ENCODE assay signal across 8 cellular contexts in the genomic region with DNA sequence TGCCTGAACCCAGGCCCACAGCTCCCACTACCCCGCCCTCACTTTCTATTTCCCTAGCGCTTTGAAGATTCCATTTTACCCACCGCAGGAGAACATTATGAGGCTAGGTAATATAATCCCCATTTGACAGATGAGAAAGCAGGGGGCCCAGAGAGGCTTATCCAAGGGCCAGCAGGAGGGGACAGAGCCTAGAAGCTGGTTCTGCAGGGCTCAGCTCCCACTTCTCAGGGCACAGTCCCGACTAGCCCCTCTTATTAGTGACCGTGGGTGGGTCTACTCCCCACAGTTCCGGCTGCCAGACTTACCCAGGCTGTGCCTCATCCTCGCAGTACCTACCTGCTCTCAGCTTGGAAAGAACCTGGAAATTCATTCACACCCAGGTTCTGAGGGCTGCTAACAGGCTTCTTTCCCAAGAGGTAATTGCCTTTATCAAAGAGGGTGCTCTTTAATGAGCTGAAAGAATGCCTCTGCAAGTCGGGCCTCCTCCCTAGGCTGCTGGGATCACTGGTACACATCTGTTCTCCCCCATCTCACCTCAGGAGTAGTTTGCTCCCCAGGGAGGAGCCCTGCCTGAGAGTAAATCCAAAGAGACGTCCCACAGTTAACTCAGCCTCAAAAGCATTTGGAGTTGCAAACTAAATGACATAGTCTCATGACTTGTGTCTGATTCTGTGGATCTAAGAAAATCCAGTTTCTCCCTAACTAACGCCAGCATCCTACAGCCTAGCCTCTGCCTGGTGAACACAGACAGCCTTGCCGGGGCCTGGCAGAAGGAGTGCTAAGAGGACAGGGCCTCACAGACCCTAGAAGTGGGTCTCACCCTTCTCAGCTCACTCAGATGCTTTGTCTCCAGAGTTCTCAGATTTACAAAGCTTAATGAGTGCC.
A peak's percentile ranks its signal among the peaks of the same experiment; 100 is the strongest.
DNase-seq lines count a peak whose midpoint lies in the region; ATAC-seq, FAIRE-seq and TF ChIP-seq lines count a peak whose summit lies in the region.

No MANE protein-coding gene starts in this region.

- TF ChIP-seq CTCF in stomach (IDR thresholded peaks at IDR 0.05) = no peak

- peak; percentile 42; the same call in 1 of the 2 replicates for TF ChIP-seq EP300 in Ishikawa (IDR thresholded peaks at IDR 0.05; ENCODE audit: borderline replicate concordance)
- no peak for TF ChIP-seq EP300 in stomach (IDR thresholded peaks at IDR 0.05)

- intact Hi-C loops in activated T-helper 1 cell treated with anti-CD3 and anti-CD28 coated beads, Interleukin-12 subunit alpha, Interleukin-12 subunit beta, Interleukin-2, Interleukin-4 antibody, amounts not matched to agents 30 ng/mL and 10 ng/mL and 1 ng/mL, durations not matched to agents 14 hours and 24 hours and 36 hours (cut with micrococcal nuclease) = loop anchor here (1.0 to 5.0 kb wide), 6 partner anchors 9 to 120 kb away; no protein-coding TSS in a partner anchor
- intact Hi-C loops in stomach (cut with DNase I; ENCODE audit: low total_unique reads) = no loop called here

- H3K4me3 Mint-ChIP-seq in activated T-helper 1 cell treated with anti-CD3 and anti-CD28 coated beads, Interleukin-12 subunit alpha, Interleukin-12 subunit beta, Interleukin-2, Interleukin-4 antibody, amounts not matched to agents 30 ng/mL and 10 ng/mL and 1 ng/mL, durations not matched to agents 14 hours and 24 hours and 36 hours = peak overlapping the region; percentile 75
- H3K4me3 Mint-ChIP-seq in immature natural killer cell = peak overlapping the region; percentile 66 to 83 (median 81)

- peak overlapping the region; percentile 56 to 91 (median 80) for H3K27ac ChIP-seq in stomach

- peak; percentile 7; the same call in 1 of the 2 replicates for TF ChIP-seq RAD21 in Ishikawa (IDR thresholded peaks at IDR 0.05; ENCODE audit: low read depth)

- WGBS in stomach, 5 donors = 63 to 72% (median 70%) methylated on average over 8 to 11 of the region's 11 CpGs

- H3K9me3 ChIP-seq in stomach = no peaks in the 10 kb centered on the region

- peak overlapping the region; percentile 90 for H3K27ac Mint-ChIP-seq in activated T-helper 1 cell treated with anti-CD3 and anti-CD28 coated beads, Interleukin-12 subunit alpha, Interleukin-12 subunit beta, Interleukin-2, Interleukin-4 antibody, amounts not matched to agents 30 ng/mL and 10 ng/mL and 1 ng/mL, durations not matched to agents 14 hours and 24 hours and 36 hours
- H3K27ac Mint-ChIP-seq in immature natural killer cell = peak overlapping the region; percentile 91 to 97 (median 94)

- peaks cover 16% of the 10 kb centered on the region for H3K36me3 Mint-ChIP-seq in activated T-helper 1 cell treated with anti-CD3 and anti-CD28 coated beads, Interleukin-12 subunit alpha, Interleukin-12 subunit beta, Interleukin-2, Interleukin-4 antibody, amounts not matched to agents 30 ng/mL and 10 ng/mL and 1 ng/mL, durations not matched to agents 14 hours and 24 hours and 36 hours (ENCODE audit: low read depth)
- peaks cover 0 to 3% (median 0%) of the 10 kb centered on the region in 3 donors for H3K36me3 Mint-ChIP-seq in immature natural killer cell

- FAIRE-seq in GM12892 (lab: Jason Lieb, UNC) (peak; percentile 36), H54 (lab: Jason Lieb, UNC) (no peak)

- no peak overlapping the region for H3K4me3 ChIP-seq in stomach

- peaks cover 71% of the 10 kb centered on the region for H3K4me1 Mint-ChIP-seq in activated T-helper 1 cell treated with anti-CD3 and anti-CD28 coated beads, Interleukin-12 subunit alpha, Interleukin-12 subunit beta, Interleukin-2, Interleukin-4 antibody, amounts not matched to agents 30 ng/mL and 10 ng/mL and 1 ng/mL, durations not matched to agents 14 hours and 24 hours and 36 hours (ENCODE audit: low read depth)
- peaks cover 66 to 69% of the 10 kb centered on the region in 2 donors for H3K4me1 Mint-ChIP-seq in immature natural killer cell

- DNase-seq in GM12892 (ENCODE audit: insufficient read length) (no peak), immature natural killer cell (no peak), stomach (no peak), H54 (ENCODE audit: insufficient read length, low spot score) (no peak), kidney glomerular epithelial cell (lab: John Stamatoyannopoulos, UW) (no peak)
- DNase-seq in activated T-helper 1 cell treated with anti-CD3 and anti-CD28 coated beads, Interleukin-12 subunit alpha, Interleukin-12 subunit beta, Interleukin-2, Interleukin-4 antibody, amounts not matched to agents 30 ng/mL and 10 ng/mL and 1 ng/mL, durations not matched to agents 14 hours and 24 hours and 36 hours (ENCODE audit: low spot score) = no peak

- H3K27me3 Mint-ChIP-seq in activated T-helper 1 cell treated with anti-CD3 and anti-CD28 coated beads, Interleukin-12 subunit alpha, Interleukin-12 subunit beta, Interleukin-2, Interleukin-4 antibody, amounts not matched to agents 30 ng/mL and 10 ng/mL and 1 ng/mL, durations not matched to agents 14 hours and 24 hours and 36 hours (ENCODE audit: insufficient read depth) = no peaks in the 10 kb centered on the region
- peaks cover 2 to 10% (median 4%) of the 10 kb centered on the region in 3 donors for H3K27me3 Mint-ChIP-seq in immature natural killer cell (ENCODE audit: low read depth in 3 of 3)

- no peak for TF ChIP-seq POLR2A in GM12892 (IDR thresholded peaks at IDR 0.05; ENCODE audit: low read depth, low read length)
- no peak for TF ChIP-seq POLR2A in stomach (IDR thresholded peaks at IDR 0.05)
- no peak for TF ChIP-seq POLR2A in H54 (IDR thresholded peaks at IDR 0.05; ENCODE audit: low read depth, low read length)

- H3K27me3 ChIP-seq in stomach = no peaks in the 10 kb centered on the region

- H3K36me3 ChIP-seq in stomach = no peaks in the 10 kb centered on the region

- peak; percentile 46 for ATAC-seq in GM21529 (IDR thresholded peaks at IDR 0.05; ENCODE audit: unreplicated experiment)

- no peaks in the 10 kb centered on the region for H3K9me3 Mint-ChIP-seq in activated T-helper 1 cell treated with anti-CD3 and anti-CD28 coated beads, Interleukin-12 subunit alpha, Interleukin-12 subunit beta, Interleukin-2, Interleukin-4 antibody, amounts not matched to agents 30 ng/mL and 10 ng/mL and 1 ng/mL, durations not matched to agents 14 hours and 24 hours and 36 hours
- no peaks in the 10 kb centered on the region for H3K9me3 Mint-ChIP-seq in immature natural killer cell

- peaks cover 13 to 36% (median 28%) of the 10 kb centered on the region in 4 donors for H3K4me1 ChIP-seq in stomach

TF ChIP-seq in Ishikawa, 13 proteins besides CTCF, POLR2A, EP300 and RAD21:
- no peak for TF ChIP-seq CEBPB (IDR thresholded peaks at IDR 0.05)
- 0 out of 2 replicates have a peak, but pooled peaks have one; percentile 31 for TF ChIP-seq TCF12 (IDR thresholded peaks at IDR 0.05; ENCODE audit: low read depth)
- TF ChIP-seq NFIC (IDR thresholded peaks at IDR 0.05) = 0 out of 2 replicates have a peak, but pooled peaks have one; percentile 28
